1 cellular context compared by ENCODE assay signal in genomic region chr9:68950188-68950587, GRCh38.
TF ChIP-seq lines count a peak whose summit lies in the region.

No MANE protein-coding gene starts in this region.

TF ChIP-seq in H1, 55 proteins besides CTCF, POLR2A, EP300 and RAD21:
- TF ChIP-seq NANOG (IDR thresholded peaks at IDR 0.05; ENCODE audit: insufficient read depth, low read depth, low read length, poor library complexity, severe bottlenecking) = no peak
- no peak for TF ChIP-seq CREB1 (IDR thresholded peaks at IDR 0.05)
- TF ChIP-seq SIN3A (conservative IDR thresholded peaks at IDR 0.05 in 1 of 2, IDR thresholded peaks at IDR 0.05 in 1 of 2; ENCODE audit: low read depth in 1 of 2, low read length in 2 of 2) = no peak
- TF ChIP-seq CTBP2 (IDR thresholded peaks at IDR 0.05; ENCODE audit: borderline replicate concordance, insufficient read depth, insufficient read length, low read length) = no peak
- TF ChIP-seq CHD2 (IDR thresholded peaks at IDR 0.05; ENCODE audit: low read length) = no peak
- TF ChIP-seq EGR1 (IDR thresholded peaks at IDR 0.05; ENCODE audit: borderline replicate concordance, low read depth, low read length) = no peak
- no peak for TF ChIP-seq MAX (IDR thresholded peaks at IDR 0.05)
- TF ChIP-seq KDM1A (IDR thresholded peaks at IDR 0.05; ENCODE audit: borderline replicate concordance, low read length) = no peak
